In the genomic region with DNA sequence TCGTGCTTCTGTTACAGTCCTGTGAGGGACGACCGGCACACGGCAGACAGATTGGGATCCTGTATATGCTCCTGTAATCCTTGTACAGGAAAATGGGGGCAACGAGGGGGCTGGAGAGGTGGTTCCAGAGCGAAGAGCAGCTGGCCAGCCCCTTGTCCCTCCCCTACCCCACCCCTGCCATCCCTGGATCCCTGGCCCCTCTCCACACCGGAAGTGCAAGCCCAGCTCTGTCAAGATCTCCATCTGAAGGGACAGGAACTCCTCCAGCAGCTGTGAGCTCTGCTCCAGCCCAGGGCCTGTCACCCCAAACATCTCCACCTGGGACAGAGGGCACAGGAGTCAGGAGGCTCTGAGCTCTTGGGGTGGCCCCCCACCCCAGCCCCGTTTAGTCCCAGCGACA, we compare ENCODE assay signal across 23 cellular contexts. TPM values are rescaled to one million over a fixed set of nuclear protein-coding genes. Genes with fewer than 3 reads are reported as not detected.
A peak's percentile ranks its signal among the peaks of the same experiment; 100 is the strongest.
DNase-seq lines count a peak whose midpoint lies in the region; ATAC-seq, FAIRE-seq and TF ChIP-seq lines count a peak whose summit lies in the region.
"Had no signal": no experiment of that assay in that cellular context is flagged by ENCODE, and none has a peak within 500 bp of the region (broad histone marks: within the 10 kb centered on the region; RNA-seq: fewer than 3 reads in every experiment).

No MANE protein-coding gene starts in this region.

- DNase-seq in natural killer cell treated with Interleukin-12 subunit alpha and Interleukin-12 subunit beta and Interleukin-15 and Interleukin-18, amount 100 ng/mL, for 72 hours (ENCODE audit: low spot score) = peak; percentile 35
- no peak for DNase-seq in natural killer cell
- no peak for DNase-seq in H1 (ENCODE audit: low read depth in 1 of 2, low spot score in 2 of 2)
- no peak for DNase-seq in stimulated activated effector memory CD8-positive, alpha-beta T cell treated with anti-CD3 and anti-CD28 coated beads, Interleukin-12 subunit alpha, Interleukin-12 subunit beta, amount 100 ng/mL, for 72 hours (ENCODE audit: low spot score in 2 of 2)
- no peak for DNase-seq in upper lobe of right lung
- DNase-seq: C1 segment of cervical spinal cord; CD8-positive, alpha-beta T cell; KG1; NCI-H1092 treated with DMSO at 0.1 percent for 48 hours; NCI-H1436 treated with DMSO at 0.1 percent for 48 hours; NCI-H2029 treated with DMSO at 0.1 percent for 48 hours; NCI-H2171 treated with DMSO at 0.1 percent for 48 hours; NCI-H524 treated with DMSO at 0.1 percent for 48 hours; SIG-M5; T-helper 1 cell had no signal

- H3K9me3 ChIP-seq in HEK293 (ENCODE audit: control insufficient read depth, insufficient read depth, low read depth, low read length) (no peaks in the 10 kb centered on the region), H1 (ENCODE audit: insufficient read depth in 2 of 2, low read depth in 1 of 2, low read length in 1 of 2) (no peaks in the 10 kb centered on the region), upper lobe of right lung (no peaks in the 10 kb centered on the region)

- H3K4me1 Mint-ChIP-seq in natural killer cell treated with Interleukin-12 subunit alpha and Interleukin-12 subunit beta and Interleukin-15 and Interleukin-18, amount 100 ng/mL, for 72 hours (ENCODE audit: low read depth in 2 of 2) = peaks cover 4 to 8% of the 10 kb centered on the region in 2 donors
- H3K4me1 Mint-ChIP-seq in natural killer cell = peaks cover 7 to 8% of the 10 kb centered on the region in 2 donors
- H3K4me1 Mint-ChIP-seq in stimulated activated effector memory CD8-positive, alpha-beta T cell treated with anti-CD3 and anti-CD28 coated beads, Interleukin-12 subunit alpha, Interleukin-12 subunit beta, amount 100 ng/mL, for 72 hours = peaks cover 8% of the 10 kb centered on the region

- no peak overlapping the region for H3K4ac ChIP-seq in H1 (replicated peaks; ENCODE audit: insufficient read length, low read depth, low read length)

- H4K20me1 ChIP-seq in H1 (replicated peaks in 1 of 2; ENCODE audit: control insufficient read depth in 1 of 2, insufficient read depth in 2 of 2, low read length in 2 of 2) = peaks cover 0 to 7% of the 10 kb centered on the region in 2 experiments

- no peak overlapping the region for H3K4me2 ChIP-seq in H1 (ENCODE audit: insufficient read depth in 1 of 2, low read depth in 2 of 2, low read length in 2 of 2)

- H2BK12ac ChIP-seq in H1 (ENCODE audit: low read depth, low read length) = no peak overlapping the region

- H3K9me3 Mint-ChIP-seq in natural killer cell treated with Interleukin-12 subunit alpha and Interleukin-12 subunit beta and Interleukin-15 and Interleukin-18, amount 100 ng/mL, for 72 hours = no peaks in the 10 kb centered on the region
- no peaks in the 10 kb centered on the region for H3K9me3 Mint-ChIP-seq in natural killer cell
- H3K9me3 Mint-ChIP-seq in stimulated activated effector memory CD8-positive, alpha-beta T cell treated with anti-CD3 and anti-CD28 coated beads, Interleukin-12 subunit alpha, Interleukin-12 subunit beta, amount 100 ng/mL, for 72 hours = no peaks in the 10 kb centered on the region
- H3K9me3 Mint-ChIP-seq: CD8-positive, alpha-beta T cell had no signal

- WGBS in H1 (ENCODE audit: extremely low coverage in 1 of 2, insufficient coverage in 1 of 2, insufficient read length in 1 of 2, insufficient replicate concordance in 2 of 2, low coverage in 1 of 2, low lambda C conversion rate in 2 of 2, missing lambda C conversion rate in 1 of 2), 2 experiments = 98% methylated on average over 6 of the region's 9 CpGs; no CpG with 5 or more reads in 1 of the 2 experiments

- H3K27ac ChIP-seq in HEK293 (ENCODE audit: extremely low read depth, low read depth, low read length) (peak overlapping the region; percentile 17; the same call in 1 of the 2 replicates), H1 (ENCODE audit: low read depth, low read length) (no peak overlapping the region), upper lobe of right lung (no peak overlapping the region)

- H3K36me3 Mint-ChIP-seq in natural killer cell treated with Interleukin-12 subunit alpha and Interleukin-12 subunit beta and Interleukin-15 and Interleukin-18, amount 100 ng/mL, for 72 hours = no peaks in the 10 kb centered on the region
- H3K36me3 Mint-ChIP-seq in natural killer cell = no peaks in the 10 kb centered on the region
- peaks cover 9% of the 10 kb centered on the region for H3K36me3 Mint-ChIP-seq in stimulated activated effector memory CD8-positive, alpha-beta T cell treated with anti-CD3 and anti-CD28 coated beads, Interleukin-12 subunit alpha, Interleukin-12 subunit beta, amount 100 ng/mL, for 72 hours

- H3K79me2 ChIP-seq in H1 (ENCODE audit: control insufficient read depth in 1 of 2, insufficient read depth in 2 of 2, low read length in 2 of 2) = no peaks in the 10 kb centered on the region; a peak in 1 of 4 replicates

- no peak for TF ChIP-seq POLR2A in H1 (IDR thresholded peaks at IDR 0.05; ENCODE audit: control extremely low read depth in 1 of 2, low read depth in 2 of 2, low read length in 2 of 2)

- FAIRE-seq in H1 (lab: Jason Lieb, UNC) = no peak
- FAIRE-seq: G401.6, GM18507, RCC 7860 had no signal

- H3K79me1 ChIP-seq in H1 (ENCODE audit: low read depth, low read length) = no peaks in the 10 kb centered on the region

- H3K4me1 ChIP-seq in HEK293 (ENCODE audit: control insufficient read depth, insufficient read depth, low read length) (no peaks in the 10 kb centered on the region), H1 (replicated peaks in 1 of 4; ENCODE audit: control insufficient read depth in 3 of 4, insufficient read depth in 4 of 4, low read length in 3 of 4) (no peaks in the 10 kb centered on the region), upper lobe of right lung (no peaks in the 10 kb centered on the region)

- H3K27me3 ChIP-seq in H1 (replicated peaks in 1 of 4; ENCODE audit: control insufficient read depth in 3 of 4, extremely low read depth in 1 of 4, insufficient read depth in 3 of 4, low read length in 3 of 4) (no peaks in the 10 kb centered on the region; a peak in 1 of 7 replicates), upper lobe of right lung (no peaks in the 10 kb centered on the region)

- CTCF ChIA-PET in HEK293 (lab: Yijun Ruan, JAX) (interaction anchor here (0.6 to 4.1 kb wide), 2 partner anchors 12 to 397 kb away, joined by 3 to 36 read pairs; a partner anchor contains a TSS), H1 (lab: Charles Lee; ENCODE audit: partially characterized antibody) (interaction anchor here (0.7 to 2.7 kb wide), 5 partner anchors 10 to 59 kb away, joined by 3 to 24 read pairs (median 5); a partner anchor contains a TSS)

- peaks cover 28 to 37% of the 10 kb centered on the region in 2 experiments for H3K36me3 ChIP-seq in HEK293 (ENCODE audit: control insufficient read depth in 2 of 2, insufficient read depth in 1 of 2, low read length in 2 of 2)
- H3K36me3 ChIP-seq in H1 (ENCODE audit: control insufficient read depth in 2 of 4, insufficient read depth in 4 of 4, low read length in 3 of 4) = peaks cover 2 to 17% (median 11%) of the 10 kb centered on the region in 4 experiments; a peak in 6 of 8 replicates
- H3K36me3 ChIP-seq in upper lobe of right lung = peaks cover 6% of the 10 kb centered on the region

- intact Hi-C loops in natural killer cell (cut with micrococcal nuclease) = no loop called here
- intact Hi-C loops in upper lobe of right lung (cut with DNase I) = no loop called here

- H3K14ac ChIP-seq in H1 (ENCODE audit: insufficient read length) = no peak overlapping the region

- H4K8ac ChIP-seq in H1 (ENCODE audit: extremely low read depth, insufficient read depth, low read length) = 0 out of 2 replicates have a peak overlapping the region, but pooled peaks have one; percentile 2

- H3K23ac ChIP-seq in H1 (ENCODE audit: insufficient read length) = no peak overlapping the region

- no peak overlapping the region for H3K4me3 Mint-ChIP-seq in natural killer cell treated with Interleukin-12 subunit alpha and Interleukin-12 subunit beta and Interleukin-15 and Interleukin-18, amount 100 ng/mL, for 72 hours
- H3K4me3 Mint-ChIP-seq in natural killer cell = no peak overlapping the region
- H3K4me3 Mint-ChIP-seq in stimulated activated effector memory CD8-positive, alpha-beta T cell treated with anti-CD3 and anti-CD28 coated beads, Interleukin-12 subunit alpha, Interleukin-12 subunit beta, amount 100 ng/mL, for 72 hours = no peak overlapping the region
- H3K4me3 Mint-ChIP-seq: CD8-positive, alpha-beta T cell had no signal

- H2BK120ac ChIP-seq in H1 (replicated peaks; ENCODE audit: low read depth, low read length) = no peak overlapping the region

- POLR2A ChIA-PET in HEK293 (lab: Yijun Ruan, JAX) = interaction anchor here (0.6 to 1.2 kb wide), 5 partner anchors 9 to 1306 kb away, joined by 3 to 5 read pairs (median 3); a partner anchor contains a TSS
- POLR2A ChIA-PET in H1 (lab: Charles Lee; ENCODE audit: partially characterized antibody) = interaction anchor here (0.8 to 6.7 kb wide), 8 partner anchors 8 to 157 kb away, joined by 3 to 36 read pairs (median 3); a partner anchor contains a TSS

- no peak overlapping the region for H3K4me3 ChIP-seq in HEK293 (ENCODE audit: low read depth, low read length)
- no peak overlapping the region for H3K4me3 ChIP-seq in H1 (ENCODE audit: extremely low read depth in 1 of 4, insufficient read depth in 2 of 4, low read depth in 3 of 4, low read length in 4 of 4)
- H3K4me3 ChIP-seq in upper lobe of right lung = no peak overlapping the region

- H3K27ac Mint-ChIP-seq in natural killer cell treated with Interleukin-12 subunit alpha and Interleukin-12 subunit beta and Interleukin-15 and Interleukin-18, amount 100 ng/mL, for 72 hours = no peak overlapping the region
- H3K27ac Mint-ChIP-seq in natural killer cell = no peak overlapping the region
- H3K27ac Mint-ChIP-seq in stimulated activated effector memory CD8-positive, alpha-beta T cell treated with anti-CD3 and anti-CD28 coated beads, Interleukin-12 subunit alpha, Interleukin-12 subunit beta, amount 100 ng/mL, for 72 hours = peak overlapping the region; percentile 38
- H3K27ac Mint-ChIP-seq: CD8-positive, alpha-beta T cell had no signal

- no peak overlapping the region for H2BK5ac ChIP-seq in H1 (ENCODE audit: low read depth, low read length)

- H3K23me2 ChIP-seq in H1 (ENCODE audit: low read depth, low read length) = peaks cover 6% of the 10 kb centered on the region; the same call in 1 of the 2 replicates

- TF ChIP-seq CTCF in natural killer cell (IDR thresholded peaks at IDR 0.05) (no peak), HEK293 (tag by site-specific recombination; IDR thresholded peaks at IDR 0.05) (no peak), H1 (IDR thresholded peaks at IDR 0.05; ENCODE audit: control extremely low read depth in 1 of 3, insufficient read depth in 1 of 3, low read depth in 1 of 3, low read length in 3 of 3) (no peak), upper lobe of right lung (IDR thresholded peaks at IDR 0.05) (no peak)

- no peak overlapping the region for H2BK15ac ChIP-seq in H1 (ENCODE audit: low read length)

- H3K9ac ChIP-seq in H1 (replicated peaks in 1 of 4; ENCODE audit: extremely low read depth in 1 of 4, low read depth in 3 of 4, low read length in 3 of 4) = no peak overlapping the region

- H4K5ac ChIP-seq in H1 (ENCODE audit: insufficient read length, low read depth, low read length) = no peak overlapping the region

- H2AFZ ChIP-seq in H1 (ENCODE audit: low read length) = no peak overlapping the region

- H2BK20ac ChIP-seq in H1 (ENCODE audit: low read length) = no peak overlapping the region

- H3K56ac ChIP-seq in H1 (replicated peaks; ENCODE audit: insufficient read length, low read depth, low read length) = no peak overlapping the region

- H3K27me3 Mint-ChIP-seq in natural killer cell treated with Interleukin-12 subunit alpha and Interleukin-12 subunit beta and Interleukin-15 and Interleukin-18, amount 100 ng/mL, for 72 hours = no peaks in the 10 kb centered on the region
- no peaks in the 10 kb centered on the region for H3K27me3 Mint-ChIP-seq in natural killer cell (ENCODE audit: low read depth in 2 of 2)

- no peak for ATAC-seq in natural killer cell treated with Interleukin-12 subunit alpha and Interleukin-12 subunit beta and Interleukin-15 and Interleukin-18, amount 100 ng/mL, for 72 hours
- ATAC-seq in natural killer cell (no peak), upper lobe of right lung (no peak), HG03045 (IDR thresholded peaks at IDR 0.05; ENCODE audit: unreplicated experiment) (no peak), GM21367 (IDR thresholded peaks at IDR 0.05; ENCODE audit: unreplicated experiment) (no peak)
- ATAC-seq in stimulated activated effector memory CD8-positive, alpha-beta T cell treated with anti-CD3 and anti-CD28 coated beads, Interleukin-12 subunit alpha, Interleukin-12 subunit beta, amount 100 ng/mL, for 72 hours = no peak
- ATAC-seq: CD8-positive, alpha-beta T cell had no signal

- H4K91ac ChIP-seq in H1 (replicated peaks; ENCODE audit: insufficient read length, low read length) = no peak overlapping the region

- H2AK5ac ChIP-seq in H1 (ENCODE audit: low read depth, low read length) = no peak overlapping the region

- H3K18ac ChIP-seq in H1 (ENCODE audit: extremely low read depth, low read length) = no peak overlapping the region

- no peak for TF ChIP-seq EP300 in H1 (IDR thresholded peaks at IDR 0.05; ENCODE audit: borderline replicate concordance in 1 of 2, low read depth in 2 of 2, low read length in 2 of 2)

- TF ChIP-seq RAD21 in H1 (IDR thresholded peaks at IDR 0.05 in 1 of 2, conservative IDR thresholded peaks at IDR 0.05 in 1 of 2; ENCODE audit: low read depth in 2 of 2, low read length in 2 of 2) = no peak

RNA-seq across cellular contexts. Expression of a gene that starts 5.5 kb away (rescaled TPM):
- 1 to 10 TPM in 1 of 2 donors, under 1 TPM in 1; 0.74 to 1.2 TPM for total RNA-seq in natural killer cell treated with Interleukin-12 subunit alpha and Interleukin-12 subunit beta and Interleukin-15 and Interleukin-18, amount 100 ng/mL, for 72 hours
- total RNA-seq in natural killer cell (1 to 10 TPM; 1.3 to 3.7 (median 2.3) TPM), upper lobe of right lung (0.67 TPM)
- total RNA-seq in H1 (2021; fragmentation: NEBNext Ultra II Directional; extraction: Animal tissue kit (Norgen Biotek cat#: 25700)) = 0.56 and 0.73 TPM in 2 replicates
- 0.32 and 0.71 TPM in 2 replicates for polyA plus RNA-seq in H1 (2011; rRNA removed)
- polyA plus RNA-seq in H1 (2011; cell fraction: cytosol; rRNA removed) = 1.6 TPM
- 5.5 TPM for polyA plus RNA-seq in H1 (2011; cell fraction: nucleus; rRNA removed)
- 0.69 to 2.3 TPM (median 1.2 TPM) in 4 replicates for polyA plus RNA-seq in H1 (2012, experiment 1 of 2)
- not detected for polyA plus RNA-seq in H1 (2012, experiment 2 of 2)
- polyA plus RNA-seq in H1 (2013, experiment 1 of 2) = 0.57 TPM
- polyA plus RNA-seq in H1 (2013, experiment 2 of 2) = 0.33 TPM
- polyA minus RNA-seq in H1 (2011; rRNA and poly(A)+ RNA removed) = not detected in 2 replicates
- not detected for polyA minus RNA-seq in H1 (2011; cell fraction: cytosol; rRNA and poly(A)+ RNA removed)
- polyA minus RNA-seq in H1 (2011; cell fraction: nucleus; rRNA and poly(A)+ RNA removed) = 1.00 TPM
- total RNA-seq: Daoy, H4 had no signal

RNA-seq across cellular contexts. Expression of a gene that starts 13.0 kb away (rescaled TPM):
- total RNA-seq in natural killer cell treated with Interleukin-12 subunit alpha and Interleukin-12 subunit beta and Interleukin-15 and Interleukin-18, amount 100 ng/mL, for 72 hours = 10 to 100 TPM; 32.4 to 70.3 TPM
- total RNA-seq in natural killer cell (10 to 100 TPM; 25.4 to 53.0 (median 38.9) TPM), upper lobe of right lung (21.6 TPM)
- total RNA-seq in H1 (2021; fragmentation: NEBNext Ultra II Directional; extraction: Animal tissue kit (Norgen Biotek cat#: 25700)) = 59.2 and 68.0 TPM in 2 replicates
- 102 and 139 TPM in 2 replicates for polyA plus RNA-seq in H1 (2011; rRNA removed)
- 87.4 TPM for polyA plus RNA-seq in H1 (2011; cell fraction: cytosol; rRNA removed)
- 373 TPM for polyA plus RNA-seq in H1 (2011; cell fraction: nucleus; rRNA removed)
- polyA plus RNA-seq in H1 (2012, experiment 1 of 2) = 61.5 to 84.0 TPM (median 80.1 TPM) in 4 replicates
- 78.5 TPM for polyA plus RNA-seq in H1 (2012, experiment 2 of 2)
- 44.1 TPM for polyA plus RNA-seq in H1 (2013, experiment 1 of 2)
- polyA plus RNA-seq in H1 (2013, experiment 2 of 2) = 41.8 TPM
- 34.8 and 44.3 TPM in 2 replicates for polyA minus RNA-seq in H1 (2011; rRNA and poly(A)+ RNA removed)
- 51.3 TPM for polyA minus RNA-seq in H1 (2011; cell fraction: cytosol; rRNA and poly(A)+ RNA removed)
- 74.3 TPM for polyA minus RNA-seq in H1 (2011; cell fraction: nucleus; rRNA and poly(A)+ RNA removed)

RNA-seq across cellular contexts. Expression of a gene that starts 13.2 kb away (rescaled TPM):
- 100 to 1,000 TPM in 1 of 2 donors, 10 to 100 TPM in 1; 82.5 to 117 TPM for total RNA-seq in natural killer cell treated with Interleukin-12 subunit alpha and Interleukin-12 subunit beta and Interleukin-15 and Interleukin-18, amount 100 ng/mL, for 72 hours
- total RNA-seq in natural killer cell (10 to 100 TPM; 25.3 to 27.8 (median 26.7) TPM), upper lobe of right lung (28.8 TPM)
- 79.0 and 87.6 TPM in 2 replicates for total RNA-seq in H1 (2021; fragmentation: NEBNext Ultra II Directional; extraction: Animal tissue kit (Norgen Biotek cat#: 25700))
- polyA plus RNA-seq in H1 (2011; rRNA removed) = 175 and 190 TPM in 2 replicates
- polyA plus RNA-seq in H1 (2011; cell fraction: cytosol; rRNA removed) = 101 TPM
- polyA plus RNA-seq in H1 (2011; cell fraction: nucleus; rRNA removed) = 91.2 TPM
- polyA plus RNA-seq in H1 (2012, experiment 1 of 2) = 52.6 to 78.0 TPM (median 73.3 TPM) in 4 replicates
- polyA plus RNA-seq in H1 (2012, experiment 2 of 2) = 115 TPM
- 73.9 TPM for polyA plus RNA-seq in H1 (2013, experiment 1 of 2)
- polyA plus RNA-seq in H1 (2013, experiment 2 of 2) = 75.5 TPM
- 23.0 and 28.4 TPM in 2 replicates for polyA minus RNA-seq in H1 (2011; rRNA and poly(A)+ RNA removed)
- polyA minus RNA-seq in H1 (2011; cell fraction: cytosol; rRNA and poly(A)+ RNA removed) = 34.9 TPM
- polyA minus RNA-seq in H1 (2011; cell fraction: nucleus; rRNA and poly(A)+ RNA removed) = 28.9 TPM

RNA-seq across cellular contexts. Expression of a gene that starts 17.7 kb away (rescaled TPM):
- 100 to 1,000 TPM; 106 to 108 TPM for total RNA-seq in natural killer cell treated with Interleukin-12 subunit alpha and Interleukin-12 subunit beta and Interleukin-15 and Interleukin-18, amount 100 ng/mL, for 72 hours
- total RNA-seq in natural killer cell (100 to 1,000 TPM in 2 of 3 donors, 10 to 100 TPM in 1; 78.0 to 125 (median 118) TPM), upper lobe of right lung (25.5 TPM)
- 36.3 and 37.3 TPM in 2 replicates for total RNA-seq in H1 (2021; fragmentation: NEBNext Ultra II Directional; extraction: Animal tissue kit (Norgen Biotek cat#: 25700))
- 44.1 and 62.3 TPM in 2 replicates for polyA plus RNA-seq in H1 (2011; rRNA removed)
- polyA plus RNA-seq in H1 (2011; cell fraction: cytosol; rRNA removed) = 45.6 TPM
- 28.5 TPM for polyA plus RNA-seq in H1 (2011; cell fraction: nucleus; rRNA removed)
- 31.4 to 41.1 TPM (median 35.3 TPM) in 4 replicates for polyA plus RNA-seq in H1 (2012, experiment 1 of 2)
- 23.4 TPM for polyA plus RNA-seq in H1 (2012, experiment 2 of 2)
- 26.4 TPM for polyA plus RNA-seq in H1 (2013, experiment 1 of 2)
- 24.3 TPM for polyA plus RNA-seq in H1 (2013, experiment 2 of 2)
- 4.9 and 5.8 TPM in 2 replicates for polyA minus RNA-seq in H1 (2011; rRNA and poly(A)+ RNA removed)
- 14.2 TPM for polyA minus RNA-seq in H1 (2011; cell fraction: cytosol; rRNA and poly(A)+ RNA removed)
- polyA minus RNA-seq in H1 (2011; cell fraction: nucleus; rRNA and poly(A)+ RNA removed) = 8.0 TPM

RNA-seq across cellular contexts. Expression of a gene that starts 18.1 kb away (rescaled TPM):
- 10 to 100 TPM; 60.9 to 87.3 TPM for total RNA-seq in natural killer cell treated with Interleukin-12 subunit alpha and Interleukin-12 subunit beta and Interleukin-15 and Interleukin-18, amount 100 ng/mL, for 72 hours
- total RNA-seq in natural killer cell (100 to 1,000 TPM; 171 to 283 (median 208) TPM), upper lobe of right lung (59.2 TPM)
- 6.1 and 6.5 TPM in 2 replicates for total RNA-seq in H1 (2021; fragmentation: NEBNext Ultra II Directional; extraction: Animal tissue kit (Norgen Biotek cat#: 25700))
- 10.0 and 11.8 TPM in 2 replicates for polyA plus RNA-seq in H1 (2011; rRNA removed)
- 9.0 TPM for polyA plus RNA-seq in H1 (2011; cell fraction: cytosol; rRNA removed)
- polyA plus RNA-seq in H1 (2011; cell fraction: nucleus; rRNA removed) = 15.2 TPM
- polyA plus RNA-seq in H1 (2012, experiment 1 of 2) = 5.0 to 9.0 TPM (median 7.5 TPM) in 4 replicates
- polyA plus RNA-seq in H1 (2012, experiment 2 of 2) = 7.4 TPM
- 6.8 TPM for polyA plus RNA-seq in H1 (2013, experiment 1 of 2)
- 6.5 TPM for polyA plus RNA-seq in H1 (2013, experiment 2 of 2)
- polyA minus RNA-seq in H1 (2011; rRNA and poly(A)+ RNA removed) = 5.6 and 6.1 TPM in 2 replicates
- polyA minus RNA-seq in H1 (2011; cell fraction: cytosol; rRNA and poly(A)+ RNA removed) = 5.5 TPM
- polyA minus RNA-seq in H1 (2011; cell fraction: nucleus; rRNA and poly(A)+ RNA removed) = 2.3 TPM
